In the genomic region with DNA sequence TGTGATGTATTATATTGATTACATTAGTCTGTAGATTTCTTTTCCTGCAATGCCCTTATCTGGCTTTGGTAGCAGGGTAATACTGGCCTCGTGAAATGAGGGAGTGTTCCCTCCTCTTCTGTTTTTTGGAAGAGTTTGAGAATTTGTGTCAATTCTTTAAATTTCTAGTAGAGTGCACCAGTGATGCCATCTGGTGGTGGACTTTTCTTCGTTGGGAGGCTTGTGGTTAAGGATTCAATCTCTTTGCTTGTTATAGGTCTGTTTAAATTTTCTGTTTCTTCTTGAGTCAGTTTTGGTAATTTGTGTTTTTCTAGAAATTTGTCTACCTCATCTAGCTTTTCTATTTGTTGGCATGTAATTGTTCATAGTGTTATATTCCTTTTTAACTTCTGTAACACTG, we compare ENCODE assay signal across 9 cellular contexts. TPM values are rescaled to one million over a fixed set of nuclear protein-coding genes. Genes with fewer than 3 reads are reported as not detected.
DNase-seq lines count a peak whose midpoint lies in the region; ATAC-seq, FAIRE-seq and TF ChIP-seq lines count a peak whose summit lies in the region.
"Had no signal": no experiment of that assay in that cellular context is flagged by ENCODE, and none has a peak within 500 bp of the region (broad histone marks: within the 10 kb centered on the region; RNA-seq: fewer than 3 reads in every experiment).

No MANE protein-coding gene starts in this region.

- H3K9me3 ChIP-seq in cardiac muscle cell (ENCODE audit: low read depth) (no peaks in the 10 kb centered on the region), astrocyte (ENCODE audit: insufficient read depth, low read depth, low read length) (no peaks in the 10 kb centered on the region), right lobe of liver (no peaks in the 10 kb centered on the region)

- peaks cover 16% of the 10 kb centered on the region for H3K36me3 Mint-ChIP-seq in astrocyte (ENCODE audit: low read depth, unreplicated experiment)

- H3K27me3 Mint-ChIP-seq in astrocyte (ENCODE audit: low read depth, unreplicated experiment), result peaks cover 10% of the 10 kb centered on the region
- H3K27me3 Mint-ChIP-seq: central memory CD8-positive, alpha-beta T cell had no signal

- H3K27me3 ChIP-seq in cardiac muscle cell (no peaks in the 10 kb centered on the region), astrocyte (ENCODE audit: insufficient read depth, low read length) (no peaks in the 10 kb centered on the region), right lobe of liver (no peaks in the 10 kb centered on the region)

- 5% methylated on average over 2 of the region's 2 CpGs for WGBS in right lobe of liver (ENCODE audit: insufficient coverage, low coverage, low lambda C conversion rate, missing lambda C conversion rate)

- H2AFZ ChIP-seq in astrocyte (ENCODE audit: low read depth, low read length), result no peak overlapping the region

- ATAC-seq in Right ventricle myocardium superior (ENCODE audit: poor library complexity) (no peak), right lobe of liver (peak; percentile 57 to 71 (median 64)), GM21576 (IDR thresholded peaks at IDR 0.05; ENCODE audit: unreplicated experiment) (no peak)

- H3K4me1 Mint-ChIP-seq in astrocyte (ENCODE audit: low read depth, unreplicated experiment), result peaks cover 3% of the 10 kb centered on the region
- H3K4me1 Mint-ChIP-seq: central memory CD8-positive, alpha-beta T cell had no signal

- H3K9me3 Mint-ChIP-seq in astrocyte (ENCODE audit: unreplicated experiment), result no peaks in the 10 kb centered on the region
- H3K9me3 Mint-ChIP-seq: central memory CD8-positive, alpha-beta T cell had no signal

- H3K27ac Mint-ChIP-seq in astrocyte (ENCODE audit: unreplicated experiment), result no peak overlapping the region

- no peaks in the 10 kb centered on the region for H3K36me3 ChIP-seq in cardiac muscle cell
- no peaks in the 10 kb centered on the region for H3K36me3 ChIP-seq in astrocyte (ENCODE audit: insufficient read depth, low read length)
- no peaks in the 10 kb centered on the region for H3K36me3 ChIP-seq in right lobe of liver

- no peak overlapping the region for H3K4me2 ChIP-seq in astrocyte (ENCODE audit: low read length)

- peak; percentile 54 for FAIRE-seq in astrocyte (lab: Jason Lieb, UNC)

- no peak overlapping the region for H3K9ac ChIP-seq in astrocyte (ENCODE audit: low read length)

- no peaks in the 10 kb centered on the region for H3K4me1 ChIP-seq in cardiac muscle cell (ENCODE audit: low read depth)
- no peaks in the 10 kb centered on the region for H3K4me1 ChIP-seq in astrocyte (ENCODE audit: insufficient read depth, low read length)
- H3K4me1 ChIP-seq in right lobe of liver, result no peaks in the 10 kb centered on the region

- DNase-seq in cardiac muscle cell (ENCODE audit: low read depth in 1 of 2, low spot score in 1 of 2) (peak; percentile 45 to 62), Right ventricle myocardium superior (no peak), NCI-H2171 (lab: John Stamatoyannopoulos, UW) (peak; percentile 20), astrocyte (ENCODE audit: low read depth) (no peak), right lobe of liver (peak in 2 of 3 donors; percentile 18 to 63), NCI-H146 treated with DMSO at 0.1 percent for 48 hours (lab: John Stamatoyannopoulos, UW; ENCODE audit: unreplicated experiment) (no peak), NCI-H446 treated with DMSO at 0.1 percent for 48 hours (lab: John Stamatoyannopoulos, UW) (no peak)

- no peaks in the 10 kb centered on the region for H4K20me1 ChIP-seq in astrocyte (ENCODE audit: insufficient read depth, low read length)

- no peaks in the 10 kb centered on the region for H3K79me2 ChIP-seq in astrocyte (ENCODE audit: insufficient read depth, low read length)

- TF ChIP-seq POLR2A in right lobe of liver (IDR thresholded peaks at IDR 0.05), result no peak

- TF ChIP-seq CTCF in cardiac muscle cell (IDR thresholded peaks at IDR 0.05; ENCODE audit: low read depth, low read length), result peak; percentile 64
- peak; percentile 45 for TF ChIP-seq CTCF in astrocyte (IDR thresholded peaks at IDR 0.05; ENCODE audit: insufficient read depth, low read depth, low read length)
- TF ChIP-seq CTCF in right lobe of liver (IDR thresholded peaks at IDR 0.05), result peak; percentile 61 to 80 (median 70)

- intact Hi-C loops in Right ventricle myocardium superior (cut with DNase I) (no loop called here), right lobe of liver (cut with DNase I) (no loop called here)

- no peak overlapping the region for H3K4me3 ChIP-seq in cardiac muscle cell
- H3K4me3 ChIP-seq in astrocyte (ENCODE audit: insufficient read depth, low read depth, low read length), result no peak overlapping the region
- H3K4me3 ChIP-seq in right lobe of liver, result no peak overlapping the region

- no peak overlapping the region for H3K27ac ChIP-seq in cardiac muscle cell
- no peak overlapping the region for H3K27ac ChIP-seq in astrocyte (ENCODE audit: low read depth, low read length)
- no peak overlapping the region for H3K27ac ChIP-seq in right lobe of liver

- H3K4me3 Mint-ChIP-seq in astrocyte (ENCODE audit: unreplicated experiment), result no peak overlapping the region
- H3K4me3 Mint-ChIP-seq: central memory CD8-positive, alpha-beta T cell had no signal

RNA-seq across cellular contexts. Expression of a gene that starts 18.9 kb away (rescaled TPM):
- total RNA-seq in cardiac muscle cell (10.9 and 14.4 TPM in 2 replicates), Right ventricle myocardium superior (19.3 TPM), astrocyte (10.1 and 10.6 TPM in 2 replicates), right lobe of liver (10 to 100 TPM in 5 of 6 experiments, 1 to 10 TPM in 1; 9.7 to 16.0 (median 14.8) TPM)
- 3.3 and 4.1 TPM in 2 replicates for polyA plus RNA-seq in cardiac muscle cell

RNA-seq across cellular contexts. Expression of a gene that starts 46.5 kb away (rescaled TPM):
- total RNA-seq in cardiac muscle cell (0.07 and 0.77 TPM in 2 replicates), Right ventricle myocardium superior (0.43 TPM), astrocyte (not detected in 2 replicates), right lobe of liver (under 1 TPM in 5 of 6 experiments, not detected in 1; 0.34 to 0.84 (median 0.55) TPM)
- polyA plus RNA-seq in cardiac muscle cell, result not detected in 2 replicates

Comparison
In these comparisons a context has a peak if more than half of its experiments do, and no peak if none do; other contexts are left out.
1. DNase-seq: peak in cardiac muscle cell (2 of 2), NCI-H2171 (single experiment) and right lobe of liver (2 of 3); none in Right ventricle myocardium superior (single experiment), astrocyte (single experiment), NCI-H146 treated with DMSO at 0.1 percent for 48 hours (single experiment) and NCI-H446 treated with DMSO at 0.1 percent for 48 hours (single experiment).
2. ATAC-seq: peak in right lobe of liver (4 of 4); none in Right ventricle myocardium superior (single experiment) and GM21576 (single experiment).
3. Peak in every context shown above with its lines, with median percentiles within 50 percentile points of each other: CTCF ChIP-seq.